Comparison of ENCODE assay signal across 19 cellular contexts in the genomic region with DNA sequence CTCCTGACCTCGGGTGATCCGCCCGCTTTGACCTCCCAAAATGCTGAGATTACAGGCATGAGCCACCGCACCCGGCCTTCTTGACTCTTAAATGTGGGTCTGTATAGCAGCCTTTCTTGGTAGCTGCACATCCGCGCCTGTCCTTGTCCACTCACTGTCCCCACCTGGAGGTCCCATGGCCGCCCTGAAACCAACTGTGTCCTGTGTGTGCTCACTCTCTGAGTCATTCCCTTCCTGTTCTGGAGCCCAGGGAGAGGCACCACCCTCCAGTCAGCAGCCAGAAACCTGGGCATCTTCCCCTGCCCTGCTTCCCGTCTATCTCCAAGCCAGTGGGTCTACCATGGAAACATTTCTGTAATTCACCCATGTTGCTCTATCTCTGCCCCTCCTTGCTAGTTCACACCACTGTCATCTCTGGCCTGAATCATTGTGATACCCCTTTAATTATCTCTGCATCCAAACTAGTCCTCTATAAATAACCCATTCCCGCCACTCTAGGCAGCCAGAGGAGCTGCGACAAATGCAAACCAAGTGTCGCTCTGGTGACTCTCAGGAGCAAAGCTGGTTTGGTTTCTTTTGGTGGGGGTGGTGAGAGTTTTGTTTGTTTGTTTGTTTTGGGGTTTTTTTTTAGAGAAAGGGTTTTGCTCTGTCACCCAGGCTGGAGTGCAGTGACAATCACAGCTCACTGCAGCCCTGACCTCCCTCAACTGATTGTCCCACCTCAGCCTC. TPM values are rescaled to one million over a fixed set of nuclear protein-coding genes. Genes with fewer than 3 reads are reported as not detected.
DNase-seq lines count a peak whose midpoint lies in the region; ATAC-seq and TF ChIP-seq lines count a peak whose summit lies in the region.
"Had no signal": no experiment of that assay in that cellular context is flagged by ENCODE, and none has a peak within 500 bp of the region (broad histone marks: within the 10 kb centered on the region; RNA-seq: fewer than 3 reads in every experiment).

No MANE protein-coding gene starts in this region.

- ATAC-seq in psoas muscle (peak in 3 of 4 donors; percentile 41 to 50 (median 43)), HG02763 (IDR thresholded peaks at IDR 0.05; ENCODE audit: unreplicated experiment) (no peak)
- ATAC-seq: naive thymus-derived CD4-positive, alpha-beta T cell had no signal

- H3K27ac ChIP-seq in psoas muscle: no peak overlapping the region
- H3K27ac ChIP-seq: BLaER1 treated with 17β-estradiol and CSF1 and Interleukin-3, amounts not matched to agents 10 nM and 100 nM; coronary artery; PC-9; WERI-Rb-1 had no signal

- no peaks in the 10 kb centered on the region for H3K36me3 ChIP-seq in psoas muscle (ENCODE audit: insufficient read depth in 1 of 2, low read depth in 1 of 2)
- H3K36me3 ChIP-seq: ascending aorta; BLaER1 treated with 17β-estradiol and CSF1 and Interleukin-3, amounts not matched to agents 10 nM and 100 nM; WERI-Rb-1 had no signal

- no peak for TF ChIP-seq CTCF in endothelial cell (IDR thresholded peaks at IDR 0.05; ENCODE audit: unreplicated experiment)
- TF ChIP-seq CTCF in psoas muscle (IDR thresholded peaks at IDR 0.05): no peak

- H3K4me3 Mint-ChIP-seq in endothelial cell (ENCODE audit: unreplicated experiment): peak overlapping the region; percentile 65

- H3K4me1 Mint-ChIP-seq in endothelial cell (ENCODE audit: unreplicated experiment): peaks cover 26% of the 10 kb centered on the region
- H3K4me1 Mint-ChIP-seq: naive thymus-derived CD4-positive, alpha-beta T cell had no signal

- intact Hi-C loops in psoas muscle (cut with DNase I): no loop called here

- H3K9me3 Mint-ChIP-seq in endothelial cell (ENCODE audit: unreplicated experiment): no peaks in the 10 kb centered on the region

- no peaks in the 10 kb centered on the region for H3K27me3 ChIP-seq in psoas muscle (ENCODE audit: insufficient read depth in 3 of 3, low read length in 2 of 3)
- H3K27me3 ChIP-seq: ascending aorta; BLaER1 treated with 17β-estradiol and CSF1 and Interleukin-3, amounts not matched to agents 10 nM and 100 nM had no signal

- peak overlapping the region; percentile 53 for H3K27ac Mint-ChIP-seq in endothelial cell (ENCODE audit: unreplicated experiment)
- H3K27ac Mint-ChIP-seq: activated T-helper 2 cell treated with anti-CD3 and anti-CD28 coated beads, Interferon-gamma antibody, Interleukin-2, Interleukin-4, amounts not matched to agents 10 μg/mL and 5 μg/mL and 100 μg/mL, durations not matched to agents 14 hours and 24 hours and 36 hours had no signal

- H3K27me3 Mint-ChIP-seq in endothelial cell (ENCODE audit: unreplicated experiment): peaks cover 7% of the 10 kb centered on the region

- DNase-seq in ELR (ENCODE audit: low read depth) (peak; percentile 50), LoVo (ENCODE audit: low spot score) (peak; percentile 39), endothelial cell (ENCODE audit: low spot score) (no peak), psoas muscle (no peak), pons (ENCODE audit: low spot score) (no peak)
- DNase-seq in stimulated activated CD4-positive, alpha-beta T cell treated with anti-CD3 and anti-CD28 coated beads, Interleukin-15, amount 100 ng/mL, for 24 hours: no peak
- DNase-seq: DMS153; hypothalamus; naive thymus-derived CD4-positive, alpha-beta T cell; NCI-H2107; posterior cingulate gyrus; substantia nigra; WERI-Rb-1 had no signal

- H3K4me3 ChIP-seq in psoas muscle: no peak overlapping the region
- H3K4me3 ChIP-seq: BLaER1 treated with 17β-estradiol and CSF1 and Interleukin-3, amounts not matched to agents 10 nM and 100 nM; PC-9 had no signal

- WGBS in psoas muscle, 3 donors: 65 to 72% (median 66%) methylated on average over 12 of the region's 12 CpGs

- no peaks in the 10 kb centered on the region for H3K4me1 ChIP-seq in psoas muscle
- H3K4me1 ChIP-seq: ascending aorta; BLaER1 treated with 17β-estradiol and CSF1 and Interleukin-3, amounts not matched to agents 10 nM and 100 nM had no signal

- peaks cover 16% of the 10 kb centered on the region for H3K9me3 ChIP-seq in psoas muscle

- H3K36me3 Mint-ChIP-seq in endothelial cell (ENCODE audit: low read depth, unreplicated experiment): peaks cover 16% of the 10 kb centered on the region

RNA-seq across cellular contexts. Expression of gene SYNJ2, which starts 28.7 kb away (rescaled TPM):
- 33.7 TPM for total RNA-seq in endothelial cell (ENCODE audit: unreplicated experiment)
- 10 to 100 TPM in 2 of 4 donors, 1 to 10 TPM in 2; 2.6 to 30.2 (median 12.4) TPM for total RNA-seq in psoas muscle
- polyA plus RNA-seq in psoas muscle: 1 to 10 TPM; 3.2 to 8.1 (median 6.1) TPM

Comparison
In these comparisons a context has a peak if more than half of its experiments do, and no peak if none do; other contexts are left out.
1. DNase-seq: peak in ELR (single experiment) and LoVo (single experiment); none in endothelial cell (single experiment), psoas muscle (0 of 2), pons (single experiment) and stimulated activated CD4-positive, alpha-beta T cell treated with anti-CD3 and anti-CD28 coated beads, Interleukin-15, amount 100 ng/mL, for 24 hours (single experiment).